In genomic region chr7:101189109-101189508, GRCh38 we compare ENCODE assay signal across 9 cellular contexts. TPM values are rescaled to one million over a fixed set of nuclear protein-coding genes. Genes with fewer than 3 reads are reported as not detected.
"Had no signal": no experiment of that assay in that cellular context is flagged by ENCODE, and none has a peak within 500 bp of the region (broad histone marks: within the 10 kb centered on the region; RNA-seq: fewer than 3 reads in every experiment).

No MANE protein-coding gene starts in this region.

- ATAC-seq: GM12878 had no signal

- FAIRE-seq: G401.6, GM12878, GM12891, GM12892, GM18507, GM19239 had no signal

- H3K4me3 ChIP-seq: GM12878 had no signal

- DNase-seq: GDM1, GF-D8 had no signal

RNA-seq across cellular contexts. Expression of gene NAT16, which starts 9.0 kb away (rescaled TPM):
- total RNA-seq: G401, GM12878 had no signal
- polyA plus RNA-seq: GM12878 had no signal

RNA-seq across cellular contexts. Expression of gene MOGAT3, which starts 11.7 kb away (rescaled TPM):
- total RNA-seq: G401, GM12878 had no signal
